ENCODE assay signal across 31 cellular contexts in the genomic region with DNA sequence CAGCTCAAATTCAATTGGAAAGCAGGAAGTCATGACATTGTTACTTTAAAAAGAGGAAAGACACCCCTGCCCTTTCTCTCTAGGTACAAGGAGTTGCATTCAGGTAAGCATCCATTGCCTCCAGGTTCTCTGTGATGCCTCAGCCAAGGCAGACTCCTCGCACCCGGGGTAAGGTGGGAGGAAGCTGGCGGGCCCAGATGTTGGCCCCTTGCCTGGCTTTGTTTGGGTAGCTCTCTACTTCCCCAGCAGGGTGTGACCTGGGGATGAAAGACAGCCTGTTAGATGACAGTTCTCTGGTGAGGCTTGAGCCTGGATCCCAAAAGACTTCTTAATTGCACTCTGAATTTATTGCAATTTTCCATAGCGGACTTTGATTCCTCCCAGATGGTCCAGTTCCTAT. TPM values are rescaled to one million over a fixed set of nuclear protein-coding genes. Genes with fewer than 3 reads are reported as not detected.
"Had no signal": no experiment of that assay in that cellular context is flagged by ENCODE, and none has a peak within 500 bp of the region (broad histone marks: within the 10 kb centered on the region; RNA-seq: fewer than 3 reads in every experiment).

No MANE protein-coding gene starts in this region.

- H3K4me3 ChIP-seq: esophagus muscularis mucosa, heart left ventricle, lower lobe of right lung, ovary, prostate gland, skin epidermis, thoracic aorta, upper lobe of left lung had no signal

- H3K4me1 Mint-ChIP-seq: activated CD4-positive, alpha-beta T cell treated with anti-CD3 and anti-CD28 coated beads for 36 hours; activated CD8-positive, alpha-beta memory T cell treated with anti-CD3 and anti-CD28 coated beads, Interleukin-2, amount 10 ng/mL, durations not matched to agents 7 days and 5 days; activated naive CD4-positive, alpha-beta T cell treated with anti-CD3 and anti-CD28 coated beads, Interleukin-2, amount 50 U/mL, for 24 hours; activated naive CD8-positive, alpha-beta T cell treated with anti-CD3 and anti-CD28 coated beads, Interleukin-2, amount 50 U/mL, for 24 hours; central memory CD8-positive, alpha-beta T cell; natural killer cell; stimulated activated effector memory CD8-positive, alpha-beta T cell treated with anti-CD3 and anti-CD28 coated beads, Interleukin-12 subunit alpha, Interleukin-12 subunit beta, amount 100 ng/mL, for 72 hours had no signal

- H3K4me1 ChIP-seq: prostate gland had no signal

- ATAC-seq: activated CD4-positive, alpha-beta T cell treated with anti-CD3 and anti-CD28 coated beads for 36 hours; activated CD8-positive, alpha-beta memory T cell treated with anti-CD3 and anti-CD28 coated beads, Interleukin-2, amount 10 ng/mL, durations not matched to agents 7 days and 5 days; activated CD8-positive, alpha-beta T cell treated with anti-CD3 and anti-CD28 coated beads, Interleukin-2, amount 10 ng/mL, durations not matched to agents 7 days and 5 days; activated naive CD8-positive, alpha-beta T cell treated with anti-CD3 and anti-CD28 coated beads, Interleukin-2, amount 50 U/mL, for 24 hours; foreskin keratinocyte; heart left ventricle; left lobe of liver; lower lobe of right lung; natural killer cell; sciatic nerve; stimulated activated effector memory CD8-positive, alpha-beta T cell treated with anti-CD3 and anti-CD28 coated beads, Interleukin-12 subunit alpha, Interleukin-12 subunit beta, amount 100 ng/mL, for 72 hours had no signal

- DNase-seq: activated CD4-positive, alpha-beta T cell treated with anti-CD3 and anti-CD28 coated beads for 36 hours; activated CD4-positive, CD25-positive, alpha-beta regulatory T cell; activated CD8-positive, alpha-beta memory T cell treated with anti-CD3 and anti-CD28 coated beads, Interleukin-2, amount 10 ng/mL, durations not matched to agents 7 days and 5 days; activated CD8-positive, alpha-beta T cell treated with anti-CD3 and anti-CD28 coated beads, Interleukin-2, amount 10 ng/mL, durations not matched to agents 7 days and 5 days; activated naive CD8-positive, alpha-beta T cell treated with anti-CD3 and anti-CD28 coated beads, Interleukin-2, amount 50 U/mL, for 24 hours; activated T-cell treated with anti-CD3 and anti-CD28 coated beads, Interleukin-2, amount 50 U/mL, for 48 hours; amygdala; endodermal cell; foreskin keratinocyte; heart left ventricle; hypothalamus; lower lobe of right lung; mesendoderm; natural killer cell; ovary; retina; stimulated activated CD4-positive, alpha-beta T cell treated with anti-CD3 and anti-CD28 coated beads, Interleukin-4, amount 100 ng/mL, for 24 hours had no signal

- H3K27ac Mint-ChIP-seq: activated CD4-positive, alpha-beta T cell treated with anti-CD3 and anti-CD28 coated beads for 36 hours; activated CD8-positive, alpha-beta memory T cell treated with anti-CD3 and anti-CD28 coated beads, Interleukin-2, amount 10 ng/mL, durations not matched to agents 7 days and 5 days; activated CD8-positive, alpha-beta T cell treated with anti-CD3 and anti-CD28 coated beads, Interleukin-2, amount 10 ng/mL, durations not matched to agents 7 days and 5 days; activated naive CD8-positive, alpha-beta T cell treated with anti-CD3 and anti-CD28 coated beads, Interleukin-2, amount 50 U/mL, for 24 hours; activated T-helper 2 cell treated with anti-CD3 and anti-CD28 coated beads, Interferon-gamma antibody, Interleukin-2, Interleukin-4, amounts not matched to agents 10 μg/mL and 5 μg/mL and 100 μg/mL, durations not matched to agents 14 hours and 24 hours and 36 hours; dendritic cell treated with granulocyte-macrophage colony-stimulating factor and Interleukin-4, amounts not matched to agents 40 ng/mL and 50 ng/mL, for 4 days; endodermal cell; natural killer cell; stimulated activated effector memory CD8-positive, alpha-beta T cell treated with anti-CD3 and anti-CD28 coated beads, Interleukin-12 subunit alpha, Interleukin-12 subunit beta, amount 100 ng/mL, for 72 hours; stimulated activated naive CD8-positive, alpha-beta T cell treated with anti-CD3 and anti-CD28 coated beads, Interleukin-15, Interleukin-2, amounts not matched to agents 100 ng/mL and 50 ng/mL, for 24 hours had no signal

- H3K36me3 ChIP-seq: esophagus muscularis mucosa, heart left ventricle, lower lobe of right lung, neutrophil, ovary, prostate gland, thoracic aorta, upper lobe of left lung had no signal

- H3K27me3 ChIP-seq: esophagus muscularis mucosa, foreskin keratinocyte, ovary, upper lobe of left lung had no signal

- H3K27ac ChIP-seq: esophagus muscularis mucosa, foreskin keratinocyte, heart left ventricle, lower lobe of right lung, neutrophil, ovary, prostate gland, skin epidermis, thoracic aorta, upper lobe of left lung had no signal

- H3K27me3 Mint-ChIP-seq: activated CD4-positive, alpha-beta T cell treated with anti-CD3 and anti-CD28 coated beads for 36 hours; activated naive CD4-positive, alpha-beta T cell treated with anti-CD3 and anti-CD28 coated beads, Interleukin-2, amount 50 U/mL, for 24 hours had no signal

- H3K9me3 Mint-ChIP-seq: activated naive CD8-positive, alpha-beta T cell treated with anti-CD3 and anti-CD28 coated beads, Interleukin-2, amount 50 U/mL, for 24 hours; central memory CD8-positive, alpha-beta T cell; dendritic cell treated with granulocyte-macrophage colony-stimulating factor and Interleukin-4, amounts not matched to agents 40 ng/mL and 50 ng/mL, for 4 days; natural killer cell; stimulated activated effector memory CD8-positive, alpha-beta T cell treated with anti-CD3 and anti-CD28 coated beads, Interleukin-12 subunit alpha, Interleukin-12 subunit beta, amount 100 ng/mL, for 72 hours had no signal

- H3K4me3 Mint-ChIP-seq: activated CD4-positive, alpha-beta T cell treated with anti-CD3 and anti-CD28 coated beads for 36 hours; activated CD8-positive, alpha-beta memory T cell treated with anti-CD3 and anti-CD28 coated beads, Interleukin-2, amount 10 ng/mL, durations not matched to agents 7 days and 5 days; activated CD8-positive, alpha-beta T cell treated with anti-CD3 and anti-CD28 coated beads, Interleukin-2, amount 10 ng/mL, durations not matched to agents 7 days and 5 days; activated naive CD4-positive, alpha-beta T cell treated with anti-CD3 and anti-CD28 coated beads, Interleukin-2, amount 50 U/mL, for 24 hours; activated naive CD8-positive, alpha-beta T cell treated with anti-CD3 and anti-CD28 coated beads, Interleukin-2, amount 50 U/mL, for 24 hours; central memory CD8-positive, alpha-beta T cell; dendritic cell treated with granulocyte-macrophage colony-stimulating factor and Interleukin-4, amounts not matched to agents 40 ng/mL and 50 ng/mL, for 4 days; endodermal cell; natural killer cell; stimulated activated effector memory CD8-positive, alpha-beta T cell treated with anti-CD3 and anti-CD28 coated beads, Interleukin-12 subunit alpha, Interleukin-12 subunit beta, amount 100 ng/mL, for 72 hours; stimulated activated naive CD8-positive, alpha-beta T cell treated with anti-CD3 and anti-CD28 coated beads, Interleukin-15, Interleukin-2, amounts not matched to agents 100 ng/mL and 50 ng/mL, for 24 hours had no signal

- H3K36me3 Mint-ChIP-seq: activated CD8-positive, alpha-beta memory T cell treated with anti-CD3 and anti-CD28 coated beads, Interleukin-2, amount 10 ng/mL, durations not matched to agents 7 days and 5 days; natural killer cell; stimulated activated effector memory CD8-positive, alpha-beta T cell treated with anti-CD3 and anti-CD28 coated beads, Interleukin-12 subunit alpha, Interleukin-12 subunit beta, amount 100 ng/mL, for 72 hours had no signal

RNA-seq across cellular contexts. Expression of gene SHISA2, which starts 25.6 kb away (rescaled TPM):
- total RNA-seq: left lobe of liver had no signal
